ENCODE assay signal across 9 cellular contexts in the genomic region with DNA sequence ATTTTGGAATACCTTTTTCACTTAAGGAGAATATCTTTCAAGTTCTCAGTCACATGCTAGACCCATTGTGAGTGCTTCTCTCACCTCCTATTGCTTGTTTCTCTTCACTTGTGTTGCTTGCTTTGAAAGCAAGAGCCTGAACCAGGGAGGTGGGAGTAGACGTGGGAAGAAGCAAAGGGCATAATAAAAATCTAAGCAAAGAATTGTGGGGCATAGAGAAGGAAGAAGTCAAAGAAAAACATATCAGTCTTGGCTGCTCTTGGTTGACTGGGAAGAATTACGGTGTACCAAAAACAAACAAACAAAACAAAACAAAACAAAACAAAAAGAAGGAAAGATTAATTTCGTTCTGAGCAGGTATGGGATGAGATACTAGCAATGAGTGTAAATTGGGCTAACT.
"Had no signal": no experiment of that assay in that cellular context is flagged by ENCODE, and none has a peak within 500 bp of the region (broad histone marks: within the 10 kb centered on the region; RNA-seq: fewer than 3 reads in every experiment).

No MANE protein-coding gene starts in this region.

- H2AFZ ChIP-seq: GM23338 had no signal

- ATAC-seq: GM23338 had no signal

- H3K27ac ChIP-seq: HL-60 had no signal

- H3K4me3 Mint-ChIP-seq: GM23338, H9, HFFc6 had no signal

- H3K9me3 Mint-ChIP-seq: GM23338, HFFc6 had no signal

- H3K27ac Mint-ChIP-seq: GM23338, HFFc6 had no signal

- H3K4me3 ChIP-seq: GM23338 had no signal

- FAIRE-seq: H1, H54 had no signal

- DNase-seq: H9, HCEC 1CT, HFFc6, IMR-90, KBM-7 had no signal
